11 cellular contexts compared by ENCODE assay signal in genomic region chr11:105960252-105961245, GRCh38.
DNase-seq lines count a peak whose midpoint lies in the region; ATAC-seq, FAIRE-seq and TF ChIP-seq lines count a peak whose summit lies in the region.
"Had no signal": no experiment of that assay in that cellular context is flagged by ENCODE, and none has a peak within 500 bp of the region (broad histone marks: within the 10 kb centered on the region; RNA-seq: fewer than 3 reads in every experiment).

No MANE protein-coding gene starts in this region.

- H3K4me2 ChIP-seq in GM23338: peak overlapping the region; percentile 74

- no peak for FAIRE-seq in frontal cortex (lab: Jason Lieb, UNC)

- H3K27me3 ChIP-seq in GM23338 (ENCODE audit: insufficient read depth) (no peaks in the 10 kb centered on the region), SJCRH30 (no peaks in the 10 kb centered on the region)
- H3K27me3 ChIP-seq: ovary had no signal

- H3K79me2 ChIP-seq in GM23338 (replicated peaks; ENCODE audit: insufficient read depth): no peaks in the 10 kb centered on the region

- H4K20me1 ChIP-seq in GM23338 (replicated peaks; ENCODE audit: insufficient read depth): no peaks in the 10 kb centered on the region

- ATAC-seq in GM23338: peak; percentile 92
- no peak for ATAC-seq in HG03571 (IDR thresholded peaks at IDR 0.05; ENCODE audit: unreplicated experiment)
- no peak for ATAC-seq in GM18858 (IDR thresholded peaks at IDR 0.05; ENCODE audit: unreplicated experiment)

- no peak for TF ChIP-seq CTCF in GM23338 (conservative IDR thresholded peaks at IDR 0.05; ENCODE audit: low read depth in 2 of 2)
- no peak for TF ChIP-seq CTCF in nephron progenitor cell (IDR thresholded peaks at IDR 0.05)

- H2AFZ ChIP-seq in GM23338: peak overlapping the region; percentile 83; the same call in 1 of the 2 replicates

- peak; percentile 91 for DNase-seq in GM23338 (ENCODE audit: low spot score)
- DNase-seq in NCI-H2029 treated with DMSO at 0.1 percent for 48 hours (lab: John Stamatoyannopoulos, UW): peak; percentile 46
- DNase-seq in SJCRH30: peak; percentile 70 to 72
- peak; percentile 15 for DNase-seq in nephron progenitor cell
- no peak for DNase-seq in frontal cortex (ENCODE audit: low spot score in 2 of 2)
- DNase-seq: activated CD4-positive, alpha-beta T cell treated with anti-CD3 and anti-CD28 coated beads for 1 hour; CD4-positive, alpha-beta T cell; Karpas-422; ovary had no signal

- H3K4me1 ChIP-seq in GM23338 (ENCODE audit: insufficient read depth): peaks cover 16% of the 10 kb centered on the region
- no peaks in the 10 kb centered on the region for H3K4me1 ChIP-seq in SJCRH30

- H3K9me3 Mint-ChIP-seq in GM23338 (peaks cover 30% of the 10 kb centered on the region), nephron progenitor cell (peaks cover 31% of the 10 kb centered on the region)

- peak overlapping the region; percentile 30; the same call in 1 of the 2 replicates for H3K4me3 ChIP-seq in GM23338
- peak overlapping the region; percentile 65 for H3K4me3 ChIP-seq in SJCRH30
- H3K4me3 ChIP-seq: ovary had no signal

- H3K4me3 Mint-ChIP-seq in GM23338: peak overlapping the region; percentile 11; the same call in 1 of the 3 replicates
- H3K4me3 Mint-ChIP-seq in nephron progenitor cell: no peak overlapping the region
- H3K4me3 Mint-ChIP-seq: CD4-positive, alpha-beta T cell had no signal

- H3K27ac Mint-ChIP-seq in GM23338 (peak overlapping the region; percentile 84), nephron progenitor cell (no peak overlapping the region)
- H3K27ac Mint-ChIP-seq: CD4-positive, alpha-beta T cell had no signal

- peaks cover 34% of the 10 kb centered on the region for H3K36me3 Mint-ChIP-seq in GM23338 (ENCODE audit: low read depth)
- H3K36me3 Mint-ChIP-seq in nephron progenitor cell (ENCODE audit: low read depth): no peaks in the 10 kb centered on the region

- H3K9me3 ChIP-seq in SJCRH30 (replicated peaks): no peaks in the 10 kb centered on the region
- H3K9me3 ChIP-seq: ovary had no signal

- H3K4me1 Mint-ChIP-seq in GM23338 (peaks cover 18% of the 10 kb centered on the region), nephron progenitor cell (peaks cover 10% of the 10 kb centered on the region)

- peaks cover 6% of the 10 kb centered on the region; the same call in 1 of the 2 replicates for H3K9me2 ChIP-seq in GM23338 (ENCODE audit: insufficient read depth)

- peak overlapping the region; percentile 21; the same call in 1 of the 2 replicates for H3K27ac ChIP-seq in GM23338 (ENCODE audit: low read depth)
- peak overlapping the region; percentile 70 for H3K27ac ChIP-seq in SJCRH30
- H3K27ac ChIP-seq: ovary had no signal

- no peaks in the 10 kb centered on the region for H3F3A ChIP-seq in GM23338 (replicated peaks; ENCODE audit: low read depth)

- peaks cover 3% of the 10 kb centered on the region; the same call in 1 of the 2 replicates for H3K36me3 ChIP-seq in GM23338 (ENCODE audit: insufficient read depth)
- no peaks in the 10 kb centered on the region for H3K36me3 ChIP-seq in SJCRH30
- H3K36me3 ChIP-seq: ovary had no signal

- peaks cover 5% of the 10 kb centered on the region for H3K27me3 Mint-ChIP-seq in GM23338 (ENCODE audit: insufficient read depth, low read depth, poor library complexity)
- H3K27me3 Mint-ChIP-seq in nephron progenitor cell (ENCODE audit: low read depth, poor library complexity): no peaks in the 10 kb centered on the region
- H3K27me3 Mint-ChIP-seq: CD4-positive, alpha-beta T cell had no signal

TF ChIP-seq in GM23338, 12 proteins besides CTCF, POLR2A, EP300 and RAD21:
- TF ChIP-seq EZH2phosphoT487 (IDR thresholded peaks at IDR 0.05; ENCODE audit: unreplicated experiment) (no peak), POLR2AphosphoS5 (IDR thresholded peaks at IDR 0.05; ENCODE audit: low read depth) (peak; percentile 36; the same call in 1 of the 2 replicates)

Comparison
In these comparisons a context has a peak if more than half of its experiments do, and no peak if none do; other contexts are left out.
1. DNase-seq: peak in GM23338 (single experiment), NCI-H2029 treated with DMSO at 0.1 percent for 48 hours (single experiment), SJCRH30 (2 of 2) and nephron progenitor cell (single experiment); none in frontal cortex (0 of 2).